8 cellular contexts compared by ENCODE assay signal in genomic region chr14:22979748-22980392, GRCh38. TPM values are rescaled to one million over a fixed set of nuclear protein-coding genes. Genes with fewer than 3 reads are reported as not detected.
DNase-seq lines count a peak whose midpoint lies in the region; ATAC-seq and TF ChIP-seq lines count a peak whose summit lies in the region.

No MANE protein-coding gene starts in this region.

- peaks cover 26% of the 10 kb centered on the region for H3F3A ChIP-seq in SK-N-SH (replicated peaks; ENCODE audit: insufficient read depth)

- H3K27ac Mint-ChIP-seq in activated naive CD8-positive, alpha-beta T cell treated with anti-CD3 and anti-CD28 coated beads for 36 hours, result peak overlapping the region; percentile 7

- peak overlapping the region; percentile 48; the same call in 1 of the 2 replicates for H3K9ac ChIP-seq in SK-N-SH
- peak overlapping the region; percentile 53 for H3K9ac ChIP-seq in iPS-18a (ENCODE audit: low read length)

- H3K4me1 ChIP-seq in SK-N-SH (ENCODE audit: control insufficient read depth in 1 of 2, insufficient read depth in 2 of 2, low read depth in 1 of 2, low read length in 1 of 2) (peaks cover 41 to 49% of the 10 kb centered on the region in 2 experiments), iPS-18a (ENCODE audit: control insufficient read depth, low read depth, low read length) (peaks cover 42% of the 10 kb centered on the region), suprapubic skin (peaks cover 70% of the 10 kb centered on the region), Peyer's patch (peaks cover 0 to 53% (median 21%) of the 10 kb centered on the region in 4 donors)

- peak overlapping the region; percentile 12 for H3K4me3 Mint-ChIP-seq in activated naive CD8-positive, alpha-beta T cell treated with anti-CD3 and anti-CD28 coated beads for 36 hours

- TF ChIP-seq POLR2A in suprapubic skin (IDR thresholded peaks at IDR 0.05) (no peak), Peyer's patch (IDR thresholded peaks at IDR 0.05) (no peak)

- H3K36me3 ChIP-seq in SK-N-SH (replicated peaks in 1 of 2; ENCODE audit: control insufficient read depth in 1 of 2, insufficient read depth in 2 of 2, low read length in 1 of 2), result peaks cover 10 to 11% of the 10 kb centered on the region in 2 experiments
- H3K36me3 ChIP-seq in iPS-18a (ENCODE audit: control insufficient read depth, low read depth, low read length), result peaks cover 33% of the 10 kb centered on the region
- H3K36me3 ChIP-seq in suprapubic skin, result no peaks in the 10 kb centered on the region
- no peaks in the 10 kb centered on the region for H3K36me3 ChIP-seq in Peyer's patch

- POLR2A ChIA-PET in SK-N-SH (lab: Yijun Ruan, JAX), result no interaction called here

- CTCF ChIA-PET in SK-N-SH (lab: Yijun Ruan, JAX), result interaction anchor here (0.9 to 34.9 kb wide), 2 partner anchors 15 to 73 kb away, joined by 3 to 1566 read pairs; partner anchors contain the start of genes CDH24 and PSMB11

- peaks cover 4% of the 10 kb centered on the region for H3K27me3 Mint-ChIP-seq in activated naive CD8-positive, alpha-beta T cell treated with anti-CD3 and anti-CD28 coated beads for 36 hours

- H3K27me3 ChIP-seq in SK-N-SH (ENCODE audit: insufficient read depth), result no peaks in the 10 kb centered on the region
- H3K27me3 ChIP-seq in iPS-18a (ENCODE audit: control insufficient read depth, insufficient read depth, low read length), result peaks cover 4% of the 10 kb centered on the region
- H3K27me3 ChIP-seq in suprapubic skin, result no peaks in the 10 kb centered on the region
- no peaks in the 10 kb centered on the region for H3K27me3 ChIP-seq in Peyer's patch

- H3K4me2 ChIP-seq in SK-N-SH, result peak overlapping the region; percentile 94

- H3K4me3 ChIP-seq in SK-N-SH (ENCODE audit: low read depth in 2 of 2, low read length in 1 of 2), result peak overlapping the region; percentile 82 to 88; a peak in 3 of 4 replicates
- peak overlapping the region; percentile 75 for H3K4me3 ChIP-seq in iPS-18a (ENCODE audit: low read length)
- peak overlapping the region; percentile 77 for H3K4me3 ChIP-seq in suprapubic skin
- peak overlapping the region in 2 of 4 donors; percentile 48 to 66 for H3K4me3 ChIP-seq in Peyer's patch

- TF ChIP-seq CTCF in SK-N-SH (IDR thresholded peaks at IDR 0.05) (no peak), suprapubic skin (IDR thresholded peaks at IDR 0.05) (no peak), Peyer's patch (IDR thresholded peaks at IDR 0.05) (no peak)

- H3K9me3 Mint-ChIP-seq in activated naive CD8-positive, alpha-beta T cell treated with anti-CD3 and anti-CD28 coated beads for 36 hours, result no peaks in the 10 kb centered on the region

- H3K27ac ChIP-seq in SK-N-SH (ENCODE audit: low read depth in 2 of 2, low read length in 1 of 2) (peak overlapping the region; percentile 44 to 92), iPS-18a (ENCODE audit: low read length) (no peak overlapping the region), suprapubic skin (peak overlapping the region; percentile 86), Peyer's patch (peak overlapping the region in 2 of 4 donors; percentile 27 to 31)

- H3K9me2 ChIP-seq in SK-N-SH, result no peaks in the 10 kb centered on the region

- ATAC-seq in SK-N-SH treated with all-trans-retinoic acid at 6 μM for 48 hours (no peak), GM18520 (IDR thresholded peaks at IDR 0.05; ENCODE audit: unreplicated experiment) (no peak), GM19395 (IDR thresholded peaks at IDR 0.05; ENCODE audit: unreplicated experiment) (no peak)

- H3K36me3 Mint-ChIP-seq in activated naive CD8-positive, alpha-beta T cell treated with anti-CD3 and anti-CD28 coated beads for 36 hours, result no peaks in the 10 kb centered on the region

- TF ChIP-seq RAD21 in SK-N-SH (IDR thresholded peaks at IDR 0.05; ENCODE audit: low read length), result no peak

- no peaks in the 10 kb centered on the region for H4K20me1 ChIP-seq in SK-N-SH (ENCODE audit: insufficient read depth)

- no peak overlapping the region for H2AFZ ChIP-seq in SK-N-SH (ENCODE audit: low read depth)

- peaks cover 5% of the 10 kb centered on the region for H3K4me1 Mint-ChIP-seq in activated naive CD8-positive, alpha-beta T cell treated with anti-CD3 and anti-CD28 coated beads for 36 hours

- no peak for TF ChIP-seq EP300 in SK-N-SH (IDR thresholded peaks at IDR 0.05; ENCODE audit: borderline replicate concordance in 1 of 2, low read depth in 1 of 2, low read length in 1 of 2)
- TF ChIP-seq EP300 in suprapubic skin (IDR thresholded peaks at IDR 0.05), result no peak

- H3K9me3 ChIP-seq in SK-N-SH, result no peaks in the 10 kb centered on the region
- H3K9me3 ChIP-seq in iPS-18a (ENCODE audit: control insufficient read depth, low read depth, low read length), result no peaks in the 10 kb centered on the region
- H3K9me3 ChIP-seq in suprapubic skin, result no peaks in the 10 kb centered on the region
- peaks cover 0 to 5% (median 0%) of the 10 kb centered on the region in 4 donors for H3K9me3 ChIP-seq in Peyer's patch

- 80% methylated on average over 8 of the region's 8 CpGs for WGBS in SK-N-SH (ENCODE audit: low lambda C conversion rate)
- 44% methylated on average over 8 of the region's 8 CpGs for WGBS in suprapubic skin

- H3K79me2 ChIP-seq in SK-N-SH (ENCODE audit: insufficient read depth), result peaks cover 61% of the 10 kb centered on the region

- DNase-seq in SK-N-SH (no peak), suprapubic skin (ENCODE audit: low spot score in 2 of 2) (peak in 1 of 2 donors; percentile 57), Peyer's patch (no peak)
- no peak for DNase-seq in activated naive CD8-positive, alpha-beta T cell treated with anti-CD3 and anti-CD28 coated beads for 36 hours

TF ChIP-seq in SK-N-SH treated with all-trans-retinoic acid at 6 μM for 48 hours, 23 proteins besides CTCF, POLR2A, EP300 and RAD21 (continues in another document):
- no peak for TF ChIP-seq SNAI2 (CRISPR knock-in tag; IDR thresholded peaks at IDR 0.05)
- TF ChIP-seq TOX (CRISPR knock-in tag; IDR thresholded peaks at IDR 0.05; ENCODE audit: borderline replicate concordance), result no peak
- no peak for TF ChIP-seq ZNF8 (CRISPR knock-in tag; IDR thresholded peaks at IDR 0.05)
- TF ChIP-seq CREB5 (CRISPR knock-in tag; IDR thresholded peaks at IDR 0.05; ENCODE audit: low read depth), result no peak

RNA-seq across cellular contexts. Expression of gene AJUBA, which starts 2.5 kb away (rescaled TPM):
- 24.4 and 36.2 TPM in 2 replicates for polyA plus RNA-seq in SK-N-SH (2012; rRNA removed)
- polyA plus RNA-seq in SK-N-SH (2012; cell fraction: cytosol; rRNA removed), result 20.0 and 24.7 TPM in 2 replicates
- polyA plus RNA-seq in SK-N-SH (2012; cell fraction: nucleus; rRNA removed), result 37.7 and 54.6 TPM in 2 replicates
- total RNA-seq in activated naive CD8-positive, alpha-beta T cell treated with anti-CD3 and anti-CD28 coated beads for 36 hours, result 1 to 10 TPM in 1 of 2 experiments, under 1 TPM in 1; 0.90 to 1.0 TPM
- total RNA-seq in suprapubic skin, result 100 to 1,000 TPM in 1 of 4 donors, 10 to 100 TPM in 3; 66.0 to 120 (median 79.2) TPM
- 1 to 10 TPM in 3 of 4 donors, under 1 TPM in 1; 0.70 to 3.3 (median 2.4) TPM for total RNA-seq in Peyer's patch

RNA-seq across cellular contexts. Expression of gene HAUS4, which starts 23.0 kb away (rescaled TPM):
- 25.0 and 27.3 TPM in 2 replicates for polyA plus RNA-seq in SK-N-SH (2012; rRNA removed)
- polyA plus RNA-seq in SK-N-SH (2012; cell fraction: cytosol; rRNA removed), result 20.8 and 25.7 TPM in 2 replicates
- 32.3 and 38.8 TPM in 2 replicates for polyA plus RNA-seq in SK-N-SH (2012; cell fraction: nucleus; rRNA removed)
- 10 to 100 TPM; 51.9 to 53.6 TPM for total RNA-seq in activated naive CD8-positive, alpha-beta T cell treated with anti-CD3 and anti-CD28 coated beads for 36 hours
- total RNA-seq in suprapubic skin (100 to 1,000 TPM in 2 of 4 donors, 10 to 100 TPM in 2; 43.1 to 119 (median 96.3) TPM), Peyer's patch (100 to 1,000 TPM in 1 of 4 donors, 10 to 100 TPM in 3; 73.4 to 105 (median 83.5) TPM)

RNA-seq across cellular contexts. Expression of gene C14orf93, which starts 30.1 kb away (rescaled TPM):
- 9.1 and 9.5 TPM in 2 replicates for polyA plus RNA-seq in SK-N-SH (2012; rRNA removed)
- polyA plus RNA-seq in SK-N-SH (2012; cell fraction: cytosol; rRNA removed), result 5.4 and 7.8 TPM in 2 replicates
- polyA plus RNA-seq in SK-N-SH (2012; cell fraction: nucleus; rRNA removed), result 12.3 and 14.9 TPM in 2 replicates
- total RNA-seq in activated naive CD8-positive, alpha-beta T cell treated with anti-CD3 and anti-CD28 coated beads for 36 hours, result 10 to 100 TPM; 10.5 to 11.1 TPM
- total RNA-seq in suprapubic skin (10 to 100 TPM; 19.1 to 32.9 (median 24.3) TPM), Peyer's patch (10 to 100 TPM; 11.0 to 34.4 (median 19.8) TPM)

RNA-seq across cellular contexts. Expression of gene PRMT5, which starts 50.7 kb away (rescaled TPM):
- 132 and 174 TPM in 2 replicates for polyA plus RNA-seq in SK-N-SH (2012; rRNA removed)
- polyA plus RNA-seq in SK-N-SH (2012; cell fraction: cytosol; rRNA removed), result 103 and 123 TPM in 2 replicates
- polyA plus RNA-seq in SK-N-SH (2012; cell fraction: nucleus; rRNA removed), result 158 and 224 TPM in 2 replicates
- 100 to 1,000 TPM; 169 to 190 TPM for total RNA-seq in activated naive CD8-positive, alpha-beta T cell treated with anti-CD3 and anti-CD28 coated beads for 36 hours
- total RNA-seq in suprapubic skin (10 to 100 TPM; 44.0 to 58.4 (median 50.3) TPM), Peyer's patch (10 to 100 TPM; 20.5 to 41.3 (median 26.6) TPM)

RNA-seq across cellular contexts. Expression of gene PSMB5, which starts 54.8 kb away (rescaled TPM):
- polyA plus RNA-seq in SK-N-SH (2012; rRNA removed), result 337 and 401 TPM in 2 replicates
- 295 and 345 TPM in 2 replicates for polyA plus RNA-seq in SK-N-SH (2012; cell fraction: cytosol; rRNA removed)
- polyA plus RNA-seq in SK-N-SH (2012; cell fraction: nucleus; rRNA removed), result 185 and 217 TPM in 2 replicates
- total RNA-seq in activated naive CD8-positive, alpha-beta T cell treated with anti-CD3 and anti-CD28 coated beads for 36 hours, result 100 to 1,000 TPM; 162 to 164 TPM
- total RNA-seq in suprapubic skin (100 to 1,000 TPM in 3 of 4 donors, 10 to 100 TPM in 1; 59.7 to 167 (median 135) TPM), Peyer's patch (100 to 1,000 TPM in 1 of 4 donors, 10 to 100 TPM in 3; 49.6 to 116 (median 68.8) TPM)

Comparison
In these comparisons a context has a peak if more than half of its experiments do, and no peak if none do; other contexts are left out.
1. RNA of gene AJUBA, which starts 2.5 kb away (total RNA-seq): 66.0 to 120 TPM in suprapubic skin; 0.70 to 3.3 TPM in Peyer's patch and 0.90 to 1.0 TPM in activated naive CD8-positive, alpha-beta T cell treated with anti-CD3 and anti-CD28 coated beads for 36 hours; every median in the first group is over 10 times any median in the second.